Comparison of ENCODE assay signal across 8 cellular contexts in the genomic region with DNA sequence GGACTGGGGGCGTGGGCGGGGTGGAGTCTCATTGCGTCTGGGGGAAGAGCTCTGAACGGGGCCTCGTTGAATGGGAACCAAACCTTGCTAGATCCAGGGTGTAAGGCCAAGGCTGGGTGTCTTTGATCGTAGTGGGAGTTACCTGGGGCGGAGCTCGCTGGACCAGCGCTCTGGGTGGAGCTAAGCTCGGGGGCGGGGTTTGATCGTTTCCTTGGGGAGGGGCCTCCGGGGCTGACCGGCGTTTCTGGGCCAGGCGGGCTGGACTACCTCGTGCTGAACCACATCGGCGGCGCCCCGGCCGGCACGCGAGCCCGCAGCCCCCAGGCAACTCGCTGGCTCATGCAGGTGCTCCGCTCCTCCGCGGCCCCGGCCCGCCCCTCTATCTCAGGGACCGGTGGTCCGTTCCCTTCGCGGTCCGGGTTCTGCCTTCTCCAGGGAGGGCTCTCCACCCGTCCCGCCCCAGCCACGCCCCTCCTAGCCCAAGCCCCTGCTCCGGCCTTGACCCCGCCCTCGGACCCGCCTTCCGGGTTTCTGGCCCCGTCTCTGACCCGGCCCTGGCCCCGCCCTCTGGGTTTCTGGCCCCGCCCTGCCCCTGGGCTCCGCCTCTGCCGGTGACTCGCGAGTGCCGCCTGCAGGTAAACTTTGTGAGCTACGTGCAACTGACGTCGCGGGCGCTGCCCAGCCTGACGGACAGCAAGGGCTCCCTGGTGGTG. TPM values are rescaled to one million over a fixed set of nuclear protein-coding genes. Genes with fewer than 3 reads are reported as not detected.
DNase-seq lines count a peak whose midpoint lies in the region; ATAC-seq and TF ChIP-seq lines count a peak whose summit lies in the region.

No MANE protein-coding gene starts in this region.

- peaks cover 29% of the 10 kb centered on the region for H3K4me1 Mint-ChIP-seq in chondrocyte (ENCODE audit: low read depth)

- DNase-seq in 8988T (peak; percentile 97), NCI-H2171 treated with DMSO at 0.1 percent for 48 hours (lab: John Stamatoyannopoulos, UW) (peak; percentile 89), chondrocyte (ENCODE audit: low spot score) (peak; percentile 99), kidney tubule cell (ENCODE audit: low spot score) (peak; percentile 95)
- peak; percentile 100 for DNase-seq in activated CD4-positive, CD25-positive, alpha-beta regulatory T cell treated with anti-CD3 and anti-CD28 coated beads, Interleukin-2, amount 50 U/mL, for 72 hours
- peak; percentile 98 to 100 for DNase-seq in stimulated activated CD4-positive, alpha-beta T cell treated with anti-CD3 and anti-CD28 coated beads, Interleukin-15, amount 100 ng/mL, for 48 hours (ENCODE audit: low read depth in 2 of 2)

- peaks cover 5% of the 10 kb centered on the region for H3K36me3 Mint-ChIP-seq in chondrocyte (ENCODE audit: low read depth)

- H3K27ac Mint-ChIP-seq in chondrocyte (ENCODE audit: unreplicated experiment) = peak overlapping the region; percentile 85

- peak; percentile 89 for TF ChIP-seq CTCF in chondrocyte (IDR thresholded peaks at IDR 0.05)

- peak overlapping the region; percentile 73 for H3K4me3 Mint-ChIP-seq in chondrocyte (ENCODE audit: unreplicated experiment)

- H3K9me3 Mint-ChIP-seq in chondrocyte (ENCODE audit: low read depth) = no peaks in the 10 kb centered on the region

- peak; percentile 32 for ATAC-seq in GM18520 (IDR thresholded peaks at IDR 0.05; ENCODE audit: unreplicated experiment)
- peak; percentile 45 for ATAC-seq in HG03095 (IDR thresholded peaks at IDR 0.05; ENCODE audit: unreplicated experiment)

- no peaks in the 10 kb centered on the region for H3K27me3 Mint-ChIP-seq in chondrocyte (ENCODE audit: low read depth)

RNA-seq across cellular contexts. Expression of gene RPL36, which starts 3.3 kb away (rescaled TPM):
- total RNA-seq in chondrocyte = 537 to 578 TPM (median 548 TPM) in 3 replicates

RNA-seq across cellular contexts. Expression of gene HSD11B1L, which starts 6.0 kb away (rescaled TPM):
- total RNA-seq in chondrocyte = 7.2 to 9.9 TPM (median 9.9 TPM) in 3 replicates

RNA-seq across cellular contexts. Expression of gene MICOS13, which starts 6.5 kb away (rescaled TPM):
- total RNA-seq in chondrocyte = 61.0 to 66.6 TPM (median 65.3 TPM) in 3 replicates

RNA-seq across cellular contexts. Expression of gene LONP1, which starts 33.1 kb away (rescaled TPM):
- 59.1 to 116 TPM (median 116 TPM) in 3 replicates for total RNA-seq in chondrocyte

RNA-seq across cellular contexts. Expression of gene CATSPERD, which starts 33.6 kb away (rescaled TPM):
- not detected in 3 replicates for total RNA-seq in chondrocyte

Comparison
In these comparisons a context has a peak if more than half of its experiments do, and no peak if none do; other contexts are left out.
1. Peak in every context shown above with its lines: DNase-seq and ATAC-seq.